Comparison of ENCODE assay signal across 22 cellular contexts in genomic region chr20:19272976-19273654, GRCh38.
"Had no signal": no experiment of that assay in that cellular context is flagged by ENCODE, and none has a peak within 500 bp of the region (broad histone marks: within the 10 kb centered on the region; RNA-seq: fewer than 3 reads in every experiment).

No MANE protein-coding gene starts in this region.

- H3K27ac ChIP-seq: PC-9, Peyer's patch, SJSA1, SK-N-MC had no signal

- H3K4me1 ChIP-seq: SJSA1 had no signal

- H3K27me3 ChIP-seq: Peyer's patch, SJSA1 had no signal

- H3K36me3 ChIP-seq: Peyer's patch, SJSA1 had no signal

- H3K9me3 ChIP-seq: Peyer's patch, SJSA1 had no signal

- H3K4me3 ChIP-seq: PC-9, Peyer's patch, SJSA1, SK-N-MC had no signal

- DNase-seq: KBM-7, MV-4-11, NCI-H1092, NCI-H1105 treated with DMSO at 0.1 percent for 48 hours, NCI-H1417 treated with DMSO at 0.1 percent for 48 hours, NCI-H146, NCI-H1694 treated with DMSO at 0.1 percent for 48 hours, NCI-H1930, NCI-H2081, NCI-H2107, NCI-H2227 treated with DMSO at 0.1 percent for 48 hours, NCI-H524 treated with DMSO at 0.1 percent for 48 hours, NCI-H69, NCI-H774, OCI-M1, PC-9, Peyer's patch, Right ventricle myocardium superior, SIG-M5, SW 1271 had no signal
